In genomic region chr18:38575648-38576047, GRCh38 we compare ENCODE assay signal across 23 cellular contexts.
DNase-seq lines count a peak whose midpoint lies in the region; ATAC-seq and TF ChIP-seq lines count a peak whose summit lies in the region.
"Had no signal": no experiment of that assay in that cellular context is flagged by ENCODE, and none has a peak within 500 bp of the region (broad histone marks: within the 10 kb centered on the region; RNA-seq: fewer than 3 reads in every experiment).

No MANE protein-coding gene starts in this region.

- peaks cover 19% of the 10 kb centered on the region for H3K4me1 Mint-ChIP-seq in activated CD4-positive, alpha-beta memory T cell treated with anti-CD3 and anti-CD28 coated beads for 36 hours (ENCODE audit: low read depth)

- no peak for DNase-seq in activated CD4-positive, CD25-positive, alpha-beta regulatory T cell (lab: John Stamatoyannopoulos, UW)
- peak; percentile 32 for DNase-seq in GM12865 (ENCODE audit: low read depth)
- peak; percentile 13 for DNase-seq in activated CD4-positive, alpha-beta memory T cell treated with anti-CD3 and anti-CD28 coated beads for 36 hours
- no peak for DNase-seq in effector memory CD4-positive, alpha-beta T cell
- DNase-seq in foreskin fibroblast = no peak
- DNase-seq: activated CD4-positive, CD25-positive, alpha-beta regulatory T cell treated with anti-CD3 and anti-CD28 coated beads, Interleukin-2, amount 50 U/mL, for 72 hours; activated CD8-positive, alpha-beta memory T cell treated with anti-CD3 and anti-CD28 coated beads, Interleukin-2, amount 50 U/mL, for 4 hours; DMS79 treated with DMSO at 0.1 percent for 48 hours; effector CD4-positive, alpha-beta T cell; kidney glomerular epithelial cell; NCI-H1092 treated with DMSO at 0.1 percent for 48 hours; NCI-H1930; NCI-H2227 treated with DMSO at 0.1 percent for 48 hours; NCI-H748 treated with DMSO at 0.1 percent for 48 hours; stimulated activated CD4-positive, alpha-beta T cell treated with anti-CD3 and anti-CD28 coated beads, Interleukin-4, amount 100 ng/mL, for 4 hours; upper lobe of left lung had no signal

- H3K36me3 Mint-ChIP-seq in activated CD4-positive, alpha-beta memory T cell treated with anti-CD3 and anti-CD28 coated beads for 36 hours = no peaks in the 10 kb centered on the region

- H3K4me3 Mint-ChIP-seq in activated CD4-positive, alpha-beta memory T cell treated with anti-CD3 and anti-CD28 coated beads for 36 hours = peak overlapping the region; percentile 45

- CTCF ChIA-PET in activated CD4-positive, alpha-beta memory T cell treated with anti-CD3 and anti-CD28 coated beads for 36 hours (lab: Charles Lee) = no interaction called here

- H3K4me1 ChIP-seq in effector memory CD4-positive, alpha-beta T cell (ENCODE audit: control insufficient read depth, insufficient read depth, low read length, poor library complexity, severe bottlenecking) = no peaks in the 10 kb centered on the region
- H3K4me1 ChIP-seq: upper lobe of left lung had no signal

- H3K27ac ChIP-seq in effector memory CD4-positive, alpha-beta T cell (ENCODE audit: insufficient read depth, low read length, poor library complexity, severe bottlenecking) = peak overlapping the region; percentile 14
- H3K27ac ChIP-seq: 22Rv1, upper lobe of left lung had no signal

- TF ChIP-seq CTCF in GM12865 (IDR thresholded peaks at IDR 0.05; ENCODE audit: insufficient read depth, low read depth, low read length, missing control alignments) (no peak), foreskin fibroblast (IDR thresholded peaks at IDR 0.05; ENCODE audit: low read depth, low read length) (no peak)

- H3K9me3 ChIP-seq in effector memory CD4-positive, alpha-beta T cell (ENCODE audit: control insufficient read depth, low read length) = no peaks in the 10 kb centered on the region
- H3K9me3 ChIP-seq: upper lobe of left lung had no signal

- peak; percentile 79 to 84 for ATAC-seq in activated CD4-positive, CD25-positive, alpha-beta regulatory T cell treated with anti-CD3 and anti-CD28 coated beads, Interleukin-2, amount 50 U/mL, for 24 hours
- no peak for ATAC-seq in HG02973 (IDR thresholded peaks at IDR 0.05; ENCODE audit: unreplicated experiment)
- ATAC-seq in HG03442 (IDR thresholded peaks at IDR 0.05; ENCODE audit: unreplicated experiment) = no peak
- ATAC-seq: esophagus mucosa had no signal

- intact Hi-C loops in activated CD4-positive, alpha-beta memory T cell treated with anti-CD3 and anti-CD28 coated beads for 36 hours (cut with micrococcal nuclease) = loop anchor here (1.0 to 2.0 kb wide), 3 partner anchors 12 to 365 kb away; no protein-coding TSS in a partner anchor

- POLR2A ChIA-PET in activated CD4-positive, alpha-beta memory T cell treated with anti-CD3 and anti-CD28 coated beads for 36 hours (lab: Charles Lee) = no interaction called here

- H3K27me3 Mint-ChIP-seq in activated CD4-positive, alpha-beta memory T cell treated with anti-CD3 and anti-CD28 coated beads for 36 hours = no peaks in the 10 kb centered on the region

- H3K4me3 ChIP-seq in GM12865 (ENCODE audit: low read depth, low read length) (peak overlapping the region; percentile 14; the same call in 1 of the 2 replicates), foreskin fibroblast (ENCODE audit: low read depth in 1 of 2, low read length in 2 of 2) (no peak overlapping the region)
- H3K4me3 ChIP-seq in effector memory CD4-positive, alpha-beta T cell (ENCODE audit: insufficient read depth, low read depth, low read length, poor library complexity, severe bottlenecking) = no peak overlapping the region
- H3K4me3 ChIP-seq: lung, smooth muscle cell, upper lobe of left lung had no signal

- no peaks in the 10 kb centered on the region for H3K9me3 Mint-ChIP-seq in activated CD4-positive, alpha-beta memory T cell treated with anti-CD3 and anti-CD28 coated beads for 36 hours

- no peaks in the 10 kb centered on the region for H3K27me3 ChIP-seq in effector memory CD4-positive, alpha-beta T cell (replicated peaks; ENCODE audit: control insufficient read depth, insufficient read depth, low read length, poor library complexity, severe bottlenecking)
- H3K27me3 ChIP-seq: upper lobe of left lung had no signal

- no peaks in the 10 kb centered on the region for H3K36me3 ChIP-seq in effector memory CD4-positive, alpha-beta T cell (ENCODE audit: control insufficient read depth, insufficient read depth, low read length)
- H3K36me3 ChIP-seq: upper lobe of left lung had no signal

- H3K27ac Mint-ChIP-seq in activated CD4-positive, alpha-beta memory T cell treated with anti-CD3 and anti-CD28 coated beads for 36 hours = peak overlapping the region; percentile 75

Comparison
In these comparisons a context has a peak if more than half of its experiments do, and no peak if none do; other contexts are left out.
1. ATAC-seq: peak in activated CD4-positive, CD25-positive, alpha-beta regulatory T cell treated with anti-CD3 and anti-CD28 coated beads, Interleukin-2, amount 50 U/mL, for 24 hours (2 of 2); none in HG02973 (single experiment) and HG03442 (single experiment).
2. DNase-seq: peak in GM12865 (single experiment) and activated CD4-positive, alpha-beta memory T cell treated with anti-CD3 and anti-CD28 coated beads for 36 hours (single experiment); none in activated CD4-positive, CD25-positive, alpha-beta regulatory T cell (0 of 4), effector memory CD4-positive, alpha-beta T cell (0 of 3) and foreskin fibroblast (0 of 2).